In genomic region chr12:52305921-52306705, GRCh38 we compare ENCODE assay signal across 15 cellular contexts. TPM values are rescaled to one million over a fixed set of nuclear protein-coding genes. Genes with fewer than 3 reads are reported as not detected.
DNase-seq lines count a peak whose midpoint lies in the region; ATAC-seq, FAIRE-seq and TF ChIP-seq lines count a peak whose summit lies in the region.
"Had no signal": no experiment of that assay in that cellular context is flagged by ENCODE, and none has a peak within 500 bp of the region (broad histone marks: within the 10 kb centered on the region; RNA-seq: fewer than 3 reads in every experiment).

No MANE protein-coding gene starts in this region.

- H3K27ac ChIP-seq in KMS-11, result no peak overlapping the region
- H3K27ac ChIP-seq: esophagus squamous epithelium had no signal

- H3K9me3 Mint-ChIP-seq in nephron progenitor cell, result no peaks in the 10 kb centered on the region
- no peaks in the 10 kb centered on the region for H3K9me3 Mint-ChIP-seq in activated CD4-positive, alpha-beta T cell treated with anti-CD3 and anti-CD28 coated beads, Interleukin-2, amount 10 ng/mL, durations not matched to agents 7 days and 5 days

- no peaks in the 10 kb centered on the region for H3K79me2 ChIP-seq in KMS-11 (ENCODE audit: insufficient read depth, low read depth)

- POLR2A ChIA-PET in activated CD4-positive, alpha-beta T cell treated with anti-CD3 and anti-CD28 coated beads, Interleukin-2, amount 10 ng/mL, durations not matched to agents 7 days and 5 days (lab: Charles Lee), result no interaction called here

- CTCF ChIA-PET in activated CD4-positive, alpha-beta T cell treated with anti-CD3 and anti-CD28 coated beads, Interleukin-2, amount 10 ng/mL, durations not matched to agents 7 days and 5 days (lab: Charles Lee), result interaction anchor here (0.6 to 2.2 kb wide), 4 partner anchors 9 to 106 kb away, joined by 3 to 7 read pairs (median 5); no protein-coding TSS in a partner anchor

- no peaks in the 10 kb centered on the region for H3K36me3 Mint-ChIP-seq in nephron progenitor cell (ENCODE audit: low read depth)
- H3K36me3 Mint-ChIP-seq in activated CD4-positive, alpha-beta T cell treated with anti-CD3 and anti-CD28 coated beads, Interleukin-2, amount 10 ng/mL, durations not matched to agents 7 days and 5 days (ENCODE audit: low read depth), result no peaks in the 10 kb centered on the region

- H3K36me3 ChIP-seq in KMS-11 (ENCODE audit: insufficient read depth), result no peaks in the 10 kb centered on the region
- no peaks in the 10 kb centered on the region for H3K36me3 ChIP-seq in bronchial epithelial cell (ENCODE audit: control insufficient read depth, insufficient read depth, low read length)
- H3K36me3 ChIP-seq: esophagus squamous epithelium, HAP-1, thyroid gland had no signal

- peaks cover 56% of the 10 kb centered on the region for H3K27me3 Mint-ChIP-seq in nephron progenitor cell (ENCODE audit: low read depth, poor library complexity)
- peaks cover 49% of the 10 kb centered on the region for H3K27me3 Mint-ChIP-seq in activated CD4-positive, alpha-beta T cell treated with anti-CD3 and anti-CD28 coated beads, Interleukin-2, amount 10 ng/mL, durations not matched to agents 7 days and 5 days

- no peak overlapping the region for H3K4me3 Mint-ChIP-seq in nephron progenitor cell
- no peak overlapping the region for H3K4me3 Mint-ChIP-seq in activated CD4-positive, alpha-beta T cell treated with anti-CD3 and anti-CD28 coated beads, Interleukin-2, amount 10 ng/mL, durations not matched to agents 7 days and 5 days

- no peak overlapping the region for H2AFZ ChIP-seq in KMS-11 (ENCODE audit: low read depth)

- H3K27me3 ChIP-seq in KMS-11 (ENCODE audit: insufficient read depth, low read depth) (no peaks in the 10 kb centered on the region), bronchial epithelial cell (ENCODE audit: control insufficient read depth, insufficient read depth, low read length) (no peaks in the 10 kb centered on the region)
- H3K27me3 ChIP-seq: thyroid gland had no signal

- DNase-seq in ELF-1 (ENCODE audit: low read depth, low spot score) (peak; percentile 36), bronchial epithelial cell (ENCODE audit: low read depth) (no peak), nephron progenitor cell (no peak), LoVo (ENCODE audit: low spot score) (no peak), NAMALWA (ENCODE audit: low spot score) (no peak)
- DNase-seq in activated CD4-positive, alpha-beta T cell treated with anti-CD3 and anti-CD28 coated beads, Interleukin-2, amount 10 ng/mL, durations not matched to agents 7 days and 5 days, result no peak
- DNase-seq: activated CD8-positive, alpha-beta memory T cell treated with anti-CD3 and anti-CD28 coated beads, Interleukin-2, amount 50 U/mL, for 48 hours; esophagus squamous epithelium; NCI-H1048; T-helper 1 cell; thyroid gland had no signal

- H3K27ac Mint-ChIP-seq in nephron progenitor cell, result no peak overlapping the region
- H3K27ac Mint-ChIP-seq in activated CD4-positive, alpha-beta T cell treated with anti-CD3 and anti-CD28 coated beads, Interleukin-2, amount 10 ng/mL, durations not matched to agents 7 days and 5 days, result no peak overlapping the region

- peaks cover 13% of the 10 kb centered on the region for H3K4me1 Mint-ChIP-seq in nephron progenitor cell
- H3K4me1 Mint-ChIP-seq in activated CD4-positive, alpha-beta T cell treated with anti-CD3 and anti-CD28 coated beads, Interleukin-2, amount 10 ng/mL, durations not matched to agents 7 days and 5 days, result peaks cover 19% of the 10 kb centered on the region

- TF ChIP-seq CTCF in KMS-11 (conservative IDR thresholded peaks at IDR 0.05; ENCODE audit: low read depth, low read length) (peak; percentile 39; the same call in 1 of the 2 replicates), bronchial epithelial cell (IDR thresholded peaks at IDR 0.05; ENCODE audit: insufficient read depth, low read length, severe bottlenecking) (peak; percentile 38), nephron progenitor cell (IDR thresholded peaks at IDR 0.05) (peak; percentile 35)

- peaks cover 21% of the 10 kb centered on the region for H3K4me1 ChIP-seq in KMS-11 (ENCODE audit: low read depth, poor library complexity, severe bottlenecking)
- H3K4me1 ChIP-seq: HAP-1 had no signal

- ATAC-seq in GM19324 (IDR thresholded peaks at IDR 0.05; ENCODE audit: low FRiP score, unreplicated experiment), result no peak

- no peak overlapping the region for H3K4me2 ChIP-seq in KMS-11

- H4K20me1 ChIP-seq in KMS-11 (ENCODE audit: insufficient read depth), result no peaks in the 10 kb centered on the region

- no peak overlapping the region for H3K9ac ChIP-seq in KMS-11

- no peak overlapping the region for H3K4me3 ChIP-seq in KMS-11 (IDR thresholded peaks at IDR 0.05; ENCODE audit: insufficient read depth, low read depth, low read length)
- no peak overlapping the region for H3K4me3 ChIP-seq in bronchial epithelial cell (ENCODE audit: low read depth, low read length)
- H3K4me3 ChIP-seq: esophagus squamous epithelium, HAP-1, thyroid gland had no signal

- FAIRE-seq in bronchial epithelial cell (lab: Jason Lieb, UNC), result no peak

RNA-seq across cellular contexts. Expression of gene KRT81, which starts 14.8 kb away (rescaled TPM):
- 0.13 and 0.26 TPM in 2 replicates for total RNA-seq in bronchial epithelial cell
- not detected for total RNA-seq in activated CD4-positive, alpha-beta T cell treated with anti-CD3 and anti-CD28 coated beads, Interleukin-2, amount 10 ng/mL, durations not matched to agents 7 days and 5 days
- total RNA-seq: esophagus squamous epithelium had no signal

RNA-seq across cellular contexts. Expression of gene KRT83, which starts 15.1 kb away (rescaled TPM):
- 0.13 TPM in 1 of 2 replicates, not detected in the other for total RNA-seq in bronchial epithelial cell
- not detected for total RNA-seq in activated CD4-positive, alpha-beta T cell treated with anti-CD3 and anti-CD28 coated beads, Interleukin-2, amount 10 ng/mL, durations not matched to agents 7 days and 5 days
- total RNA-seq: aorta, esophagus squamous epithelium had no signal

RNA-seq across cellular contexts. Expression of gene KRT86, which starts 31.7 kb away (rescaled TPM):
- 0.26 TPM in 2 replicates for total RNA-seq in bronchial epithelial cell
- not detected for total RNA-seq in activated CD4-positive, alpha-beta T cell treated with anti-CD3 and anti-CD28 coated beads, Interleukin-2, amount 10 ng/mL, durations not matched to agents 7 days and 5 days
- total RNA-seq: esophagus squamous epithelium had no signal
